In genomic region chr15:97521894-97522293, GRCh38 we compare ENCODE assay signal across 16 cellular contexts.
A peak's percentile ranks its signal among the peaks of the same experiment; 100 is the strongest.
DNase-seq lines count a peak whose midpoint lies in the region; ATAC-seq and TF ChIP-seq lines count a peak whose summit lies in the region.
"Had no signal": no experiment of that assay in that cellular context is flagged by ENCODE, and none has a peak within 500 bp of the region (broad histone marks: within the 10 kb centered on the region; RNA-seq: fewer than 3 reads in every experiment).

No MANE protein-coding gene starts in this region.

- peak overlapping the region; percentile 39 for H3K4me3 ChIP-seq in astrocyte of the cerebellum (ENCODE audit: low read depth, low read length)
- H3K4me3 ChIP-seq in sigmoid colon: peak overlapping the region; percentile 15 to 42 (median 34)
- H3K4me3 ChIP-seq: GM12878, lung had no signal

- no peaks in the 10 kb centered on the region for H3K36me3 Mint-ChIP-seq in HFFc6 (ENCODE audit: low read depth)
- H3K36me3 Mint-ChIP-seq in activated T-helper 17 cell treated with anti-CD3 and anti-CD28 coated beads, Interleukin-2, amount 50 U/mL, for 72 hours (ENCODE audit: low read depth): no peaks in the 10 kb centered on the region
- H3K36me3 Mint-ChIP-seq: activated naive CD4-positive, alpha-beta T cell treated with anti-CD3 and anti-CD28 coated beads, Interleukin-2, amount 50 U/mL, for 24 hours had no signal

- TF ChIP-seq POLR2A in sigmoid colon (IDR thresholded peaks at IDR 0.05): no peak

- TF ChIP-seq EP300 in sigmoid colon (IDR thresholded peaks at IDR 0.05): no peak

- peaks cover 1% of the 10 kb centered on the region; the same call in 1 of the 2 replicates for H3K27me3 Mint-ChIP-seq in HFFc6 (ENCODE audit: insufficient read depth)
- no peaks in the 10 kb centered on the region for H3K27me3 Mint-ChIP-seq in activated T-helper 17 cell treated with anti-CD3 and anti-CD28 coated beads, Interleukin-2, amount 50 U/mL, for 72 hours
- H3K27me3 Mint-ChIP-seq: activated naive CD4-positive, alpha-beta T cell treated with anti-CD3 and anti-CD28 coated beads, Interleukin-2, amount 50 U/mL, for 24 hours; stimulated activated naive CD8-positive, alpha-beta T cell treated with anti-CD3 and anti-CD28 coated beads, Interleukin-15, Interleukin-2, amounts not matched to agents 100 ng/mL and 50 ng/mL, for 24 hours had no signal

- no peaks in the 10 kb centered on the region for H3K9me3 ChIP-seq in sigmoid colon

- no peaks in the 10 kb centered on the region for H3K27me3 ChIP-seq in sigmoid colon

- DNase-seq in HFFc6 (no peak), astrocyte of the cerebellum (ENCODE audit: low read depth) (no peak), left cardiac atrium (peak; percentile 48), sigmoid colon (peak; percentile 68), HK-2 (ENCODE audit: unreplicated experiment) (no peak), G401 (ENCODE audit: low spot score) (no peak)
- DNase-seq: activated CD4-positive, alpha-beta T cell treated with anti-CD3 and anti-CD28 coated beads, Interleukin-2, amount 50 U/mL, for 1 hour; IMR-90; NCI-H2227 treated with DMSO at 0.1 percent for 48 hours had no signal

- peak overlapping the region in 2 of 4 donors; percentile 9 to 25 for H3K27ac ChIP-seq in sigmoid colon
- H3K27ac ChIP-seq: epithelial cell of prostate had no signal

- in situ Hi-C loops in astrocyte of the cerebellum (cut with HindIII; ENCODE audit: low sequenced_read_pairs): no loop called here
- in situ Hi-C loops in G401 (cut with HindIII; ENCODE audit: low sequenced_read_pairs): no loop called here

- intact Hi-C loops in left cardiac atrium (cut with DNase I): no loop called here
- intact Hi-C loops in sigmoid colon (cut with DNase I): no loop called here

- peak; percentile 94 to 97 for ATAC-seq in left cardiac atrium
- ATAC-seq in HG02970 (IDR thresholded peaks at IDR 0.05; ENCODE audit: low FRiP score, unreplicated experiment): no peak
- ATAC-seq in activated T-helper 17 cell treated with anti-CD3 and anti-CD28 coated beads, Interleukin-2, amount 50 U/mL, for 72 hours (replicated peaks): no peak
- ATAC-seq: GM12878 had no signal

- TF ChIP-seq CTCF in HFFc6 (IDR thresholded peaks at IDR 0.05) (no peak), astrocyte of the cerebellum (IDR thresholded peaks at IDR 0.05; ENCODE audit: low read depth, low read length, missing control alignments) (no peak), sigmoid colon (IDR thresholded peaks at IDR 0.05) (no peak)

- WGBS in sigmoid colon, 2 donors: 23 to 59% methylated on average over 6 of the region's 6 CpGs

- H3K27ac Mint-ChIP-seq in HFFc6: no peak overlapping the region
- no peak overlapping the region for H3K27ac Mint-ChIP-seq in activated T-helper 17 cell treated with anti-CD3 and anti-CD28 coated beads, Interleukin-2, amount 50 U/mL, for 72 hours
- H3K27ac Mint-ChIP-seq: activated naive CD4-positive, alpha-beta T cell treated with anti-CD3 and anti-CD28 coated beads, Interleukin-2, amount 50 U/mL, for 24 hours; stimulated activated naive CD8-positive, alpha-beta T cell treated with anti-CD3 and anti-CD28 coated beads, Interleukin-15, Interleukin-2, amounts not matched to agents 100 ng/mL and 50 ng/mL, for 24 hours had no signal

- peaks cover 0 to 7% (median 5%) of the 10 kb centered on the region in 4 donors for H3K4me1 ChIP-seq in sigmoid colon

- H3K9me3 Mint-ChIP-seq in HFFc6: peaks cover 20% of the 10 kb centered on the region
- peaks cover 8% of the 10 kb centered on the region for H3K9me3 Mint-ChIP-seq in activated T-helper 17 cell treated with anti-CD3 and anti-CD28 coated beads, Interleukin-2, amount 50 U/mL, for 72 hours
- H3K9me3 Mint-ChIP-seq: stimulated activated naive CD8-positive, alpha-beta T cell treated with anti-CD3 and anti-CD28 coated beads, Interleukin-15, Interleukin-2, amounts not matched to agents 100 ng/mL and 50 ng/mL, for 24 hours had no signal

- no peaks in the 10 kb centered on the region for H3K36me3 ChIP-seq in sigmoid colon

- peak overlapping the region; percentile 48 for H3K4me3 Mint-ChIP-seq in HFFc6
- H3K4me3 Mint-ChIP-seq in activated T-helper 17 cell treated with anti-CD3 and anti-CD28 coated beads, Interleukin-2, amount 50 U/mL, for 72 hours: no peak overlapping the region
- H3K4me3 Mint-ChIP-seq: activated naive CD4-positive, alpha-beta T cell treated with anti-CD3 and anti-CD28 coated beads, Interleukin-2, amount 50 U/mL, for 24 hours; stimulated activated naive CD8-positive, alpha-beta T cell treated with anti-CD3 and anti-CD28 coated beads, Interleukin-15, Interleukin-2, amounts not matched to agents 100 ng/mL and 50 ng/mL, for 24 hours had no signal

- H3K4me1 Mint-ChIP-seq in HFFc6 (ENCODE audit: low read depth): no peaks in the 10 kb centered on the region
- no peaks in the 10 kb centered on the region for H3K4me1 Mint-ChIP-seq in activated T-helper 17 cell treated with anti-CD3 and anti-CD28 coated beads, Interleukin-2, amount 50 U/mL, for 72 hours
- H3K4me1 Mint-ChIP-seq: activated naive CD4-positive, alpha-beta T cell treated with anti-CD3 and anti-CD28 coated beads, Interleukin-2, amount 50 U/mL, for 24 hours had no signal

Comparison
In these comparisons a context has a peak if more than half of its experiments do, and no peak if none do; other contexts are left out.
1. DNase-seq: peak in left cardiac atrium (single experiment) and sigmoid colon (single experiment); none in HFFc6 (single experiment), astrocyte of the cerebellum (single experiment), HK-2 (single experiment) and G401 (single experiment).
2. ATAC-seq: peak in left cardiac atrium (2 of 2); none in HG02970 (single experiment) and activated T-helper 17 cell treated with anti-CD3 and anti-CD28 coated beads, Interleukin-2, amount 50 U/mL, for 72 hours (single experiment).